In genomic region chr14:64871344-64871743, GRCh38 we compare ENCODE assay signal across 30 cellular contexts.
"Had no signal": no experiment of that assay in that cellular context is flagged by ENCODE, and none has a peak within 500 bp of the region (broad histone marks: within the 10 kb centered on the region; RNA-seq: fewer than 3 reads in every experiment).

No MANE protein-coding gene starts in this region.

- H3K27ac ChIP-seq: left lung, lower lobe of right lung, neural progenitor cell, neutrophil, parathyroid adenoma, right atrium auricular region, right lobe of liver, tibial nerve, uterus had no signal

- H2AFZ ChIP-seq: neural progenitor cell, parathyroid adenoma had no signal

- H3K36me3 Mint-ChIP-seq: immature natural killer cell, mesothelial cell of epicardium, naive B cell, natural killer cell, neural progenitor cell, type B pancreatic cell had no signal

- H3K4me3 ChIP-seq: left lung, lower lobe of right lung, neural progenitor cell, right atrium auricular region, right lobe of liver, smooth muscle cell, tibial nerve, uterus had no signal

- H3K9ac ChIP-seq: neural progenitor cell, parathyroid adenoma had no signal

- H3K27me3 ChIP-seq: right atrium auricular region, right lobe of liver, uterus had no signal

- H3K36me3 ChIP-seq: left lung, lower lobe of right lung, neural progenitor cell, neutrophil, right atrium auricular region, right lobe of liver, tibial nerve, uterus had no signal

- ATAC-seq: left colon; left lung; lower lobe of right lung; natural killer cell; right lobe of liver; stimulated activated naive B cell treated with anti-CD40 and anti-IgM and Interleukin-4, amounts not matched to agents 10 μg/mL and 1 μg/mL and 100 μg/mL, for 72 hours had no signal

- H3K9me3 ChIP-seq: left lung, lower lobe of right lung, neutrophil, right atrium auricular region, right lobe of liver, tibial nerve, uterus had no signal

- H3K4me3 Mint-ChIP-seq: immature natural killer cell; mesothelial cell of epicardium; naive B cell; natural killer cell; nephron progenitor cell; neural progenitor cell; stimulated activated naive B cell treated with anti-CD40 and anti-IgM and Interleukin-4, amounts not matched to agents 10 μg/mL and 1 μg/mL and 100 μg/mL, for 72 hours; stimulated activated naive CD8-positive, alpha-beta T cell treated with anti-CD3 and anti-CD28 coated beads, Interleukin-15, Interleukin-2, amounts not matched to agents 100 ng/mL and 50 ng/mL, for 24 hours; type B pancreatic cell had no signal

- H3K4me1 Mint-ChIP-seq: immature natural killer cell, natural killer cell, neural progenitor cell had no signal

- H3K4me2 ChIP-seq: neural progenitor cell, smooth muscle cell had no signal

- H3K4me1 ChIP-seq: left lung, lower lobe of right lung, neural progenitor cell, right lobe of liver, tibial nerve, uterus had no signal

- H3K27ac Mint-ChIP-seq: mesothelial cell of epicardium; naive B cell; natural killer cell; nephron progenitor cell; neural progenitor cell; stimulated activated naive B cell treated with anti-CD40 and anti-IgM and Interleukin-4, amounts not matched to agents 10 μg/mL and 1 μg/mL and 100 μg/mL, for 72 hours; stimulated activated naive CD8-positive, alpha-beta T cell treated with anti-CD3 and anti-CD28 coated beads, Interleukin-15, Interleukin-2, amounts not matched to agents 100 ng/mL and 50 ng/mL, for 24 hours; type B pancreatic cell had no signal

- FAIRE-seq: islet of Langerhans had no signal

- DNase-seq: hypothalamus; immature natural killer cell; kidney; left colon; left lung; lower lobe of right lung; mammary epithelial cell; mesenchymal stem cell; naive B cell; natural killer cell; nephron progenitor cell; occipital lobe; right lobe of liver; stimulated activated CD4-positive, alpha-beta T cell treated with anti-CD3 and anti-CD28 coated beads, Interleukin-1b, Interleukin-23, amount 100 ng/mL, for 48 hours; stimulated activated CD4-positive, alpha-beta T cell treated with anti-CD3 and anti-CD28 coated beads, Interleukin-2, amount 100 ng/mL, for 48 hours; stimulated activated CD4-positive, alpha-beta T cell treated with anti-CD3 and anti-CD28 coated beads, Interleukin-4, amount 100 ng/mL, for 4 hours; stimulated activated CD8-positive, alpha-beta memory T cell treated with anti-CD3 and anti-CD28 coated beads, Interleukin-4, amount 100 ng/mL, for 48 hours; stimulated activated naive B cell treated with anti-CD40 and anti-IgM and Interleukin-4, amounts not matched to agents 10 μg/mL and 1 μg/mL and 100 μg/mL, for 72 hours; substantia nigra; uterus had no signal

- H3K9me3 Mint-ChIP-seq: natural killer cell had no signal
